Comparison of ENCODE assay signal across 26 cellular contexts in genomic region chr16:88972349-88972748, GRCh38. TPM values are rescaled to one million over a fixed set of nuclear protein-coding genes. Genes with fewer than 3 reads are reported as not detected.
DNase-seq lines count a peak whose midpoint lies in the region; ATAC-seq, FAIRE-seq and TF ChIP-seq lines count a peak whose summit lies in the region.
"Had no signal": no experiment of that assay in that cellular context is flagged by ENCODE, and none has a peak within 500 bp of the region (broad histone marks: within the 10 kb centered on the region; RNA-seq: fewer than 3 reads in every experiment).

No MANE protein-coding gene starts in this region.

- in situ Hi-C loops in HepG2 (cut with HindIII; ENCODE audit: extremely low pct_ligation_motif_present, low pct_unique_long_range_greater_than_20kb), result no loop called here

- H3K4me1 ChIP-seq in HepG2 (ENCODE audit: insufficient read depth, low read length) (no peaks in the 10 kb centered on the region), right lobe of liver (no peaks in the 10 kb centered on the region), OCI-LY1 (ENCODE audit: insufficient read depth, low read length, severe bottlenecking) (peaks cover 100% of the 10 kb centered on the region), H1 (replicated peaks in 1 of 4; ENCODE audit: control insufficient read depth in 3 of 4, insufficient read depth in 4 of 4, low read length in 3 of 4) (peaks cover 0 to 6% (median 3%) of the 10 kb centered on the region in 4 experiments; a peak in 2 of 7 replicates)
- H3K4me1 ChIP-seq: A549 had no signal

- H3K9me3 Mint-ChIP-seq in stimulated activated naive B cell treated with anti-CD40 and anti-IgM and Interleukin-4, amounts not matched to agents 10 μg/mL and 1 μg/mL and 100 μg/mL, for 72 hours, result no peaks in the 10 kb centered on the region
- H3K9me3 Mint-ChIP-seq in chondrocyte (ENCODE audit: low read depth), result no peaks in the 10 kb centered on the region
- H3K9me3 Mint-ChIP-seq: activated naive CD8-positive, alpha-beta T cell treated with anti-CD3 and anti-CD28 coated beads for 36 hours; mesothelial cell of epicardium; type B pancreatic cell had no signal

- H2BK12ac ChIP-seq in H1 (ENCODE audit: low read depth, low read length), result no peak overlapping the region

- DNase-seq in HepG2 (ENCODE audit: low spot score), result no peak
- no peak for DNase-seq in right lobe of liver
- no peak for DNase-seq in H1 (ENCODE audit: low read depth in 1 of 2, low spot score in 2 of 2)
- DNase-seq in stimulated activated naive B cell treated with anti-CD40 and anti-IgM and Interleukin-4, amounts not matched to agents 10 μg/mL and 1 μg/mL and 100 μg/mL, for 72 hours, result no peak
- DNase-seq in chondrocyte (ENCODE audit: low spot score), result no peak
- DNase-seq in mesenteric fat pad (ENCODE audit: low spot score), result no peak
- DNase-seq: activated CD4-positive, alpha-beta T cell treated with anti-CD3 and anti-CD28 coated beads for 48 hours; activated CD8-positive, alpha-beta memory T cell treated with anti-CD3 and anti-CD28 coated beads for 24 hours; activated effector memory CD4-positive, alpha-beta T cell treated with anti-CD3 and anti-CD28 coated beads, Interleukin-2, amount 50 U/mL, for 16 hours; activated naive CD8-positive, alpha-beta T cell treated with anti-CD3 and anti-CD28 coated beads for 36 hours; GDM1; naive thymus-derived CD4-positive, alpha-beta T cell; NCI-H1092 treated with DMSO at 0.1 percent for 48 hours; NCI-H1930; NCI-H526 treated with DMSO at 0.1 percent for 48 hours; stimulated activated CD4-positive, alpha-beta T cell treated with anti-CD3 and anti-CD28 coated beads, Interleukin-2, amount 100 ng/mL, for 24 hours had no signal

- H3F3A ChIP-seq in OCI-LY1 (ENCODE audit: insufficient read depth, low read length), result no peaks in the 10 kb centered on the region

- no peak overlapping the region for H3K4ac ChIP-seq in H1 (replicated peaks; ENCODE audit: insufficient read length, low read depth, low read length)

- H3K18ac ChIP-seq in H1 (ENCODE audit: extremely low read depth, low read length), result no peak overlapping the region

- H3K23me2 ChIP-seq in H1 (ENCODE audit: low read depth, low read length), result no peaks in the 10 kb centered on the region; the same call in 1 of the 2 replicates

- H3K9me3 ChIP-seq in HepG2 (ENCODE audit: low read length) (no peaks in the 10 kb centered on the region), right lobe of liver (no peaks in the 10 kb centered on the region), OCI-LY1 (ENCODE audit: low read length) (no peaks in the 10 kb centered on the region), H1 (ENCODE audit: insufficient read depth in 2 of 2, low read depth in 1 of 2, low read length in 1 of 2) (no peaks in the 10 kb centered on the region)
- H3K9me3 ChIP-seq: A549, gastroesophageal sphincter, left lung had no signal

- H3K36me3 Mint-ChIP-seq in stimulated activated naive B cell treated with anti-CD40 and anti-IgM and Interleukin-4, amounts not matched to agents 10 μg/mL and 1 μg/mL and 100 μg/mL, for 72 hours, result peaks cover 40 to 56% of the 10 kb centered on the region in 2 donors
- no peaks in the 10 kb centered on the region for H3K36me3 Mint-ChIP-seq in chondrocyte (ENCODE audit: low read depth)
- H3K36me3 Mint-ChIP-seq: activated naive CD8-positive, alpha-beta T cell treated with anti-CD3 and anti-CD28 coated beads for 36 hours; mesothelial cell of epicardium; naive thymus-derived CD4-positive, alpha-beta T cell; type B pancreatic cell had no signal

- no peak overlapping the region for H3K4me3 ChIP-seq in HepG2 (replicated peaks in 1 of 3; ENCODE audit: insufficient read depth in 1 of 3, low read depth in 2 of 3, low read length in 3 of 3)
- no peak overlapping the region for H3K4me3 ChIP-seq in right lobe of liver
- H3K4me3 ChIP-seq in OCI-LY1 (ENCODE audit: low read depth, low read length, poor library complexity, severe bottlenecking), result peak overlapping the region; percentile 65
- H3K4me3 ChIP-seq in H1 (ENCODE audit: extremely low read depth in 1 of 4, insufficient read depth in 2 of 4, low read depth in 3 of 4, low read length in 4 of 4), result no peak overlapping the region
- H3K4me3 ChIP-seq: A549, gastroesophageal sphincter, left lung, smooth muscle cell had no signal

- H2BK20ac ChIP-seq in H1 (ENCODE audit: low read length), result no peak overlapping the region

- TF ChIP-seq POLR2A in HepG2 (IDR thresholded peaks at IDR 0.05; ENCODE audit: insufficient read depth in 1 of 2, low read depth in 2 of 2, low read length in 2 of 2), result no peak
- TF ChIP-seq POLR2A in right lobe of liver (IDR thresholded peaks at IDR 0.05), result no peak
- no peak for TF ChIP-seq POLR2A in H1 (IDR thresholded peaks at IDR 0.05; ENCODE audit: control extremely low read depth in 1 of 2, low read depth in 2 of 2, low read length in 2 of 2)

- H3K4me2 ChIP-seq in HepG2 (ENCODE audit: low read depth, low read length), result no peak overlapping the region
- peak overlapping the region; percentile 73 for H3K4me2 ChIP-seq in OCI-LY1 (ENCODE audit: low read length)
- H3K4me2 ChIP-seq in H1 (ENCODE audit: insufficient read depth in 1 of 2, low read depth in 2 of 2, low read length in 2 of 2), result no peak overlapping the region
- H3K4me2 ChIP-seq: A549, smooth muscle cell had no signal

- FAIRE-seq in HepG2 (lab: Jason Lieb, UNC), result no peak
- FAIRE-seq in H1 (lab: Jason Lieb, UNC), result no peak
- FAIRE-seq: A549 had no signal

- H4K8ac ChIP-seq in H1 (ENCODE audit: extremely low read depth, insufficient read depth, low read length), result 0 out of 2 replicates have a peak overlapping the region, but pooled peaks have one; percentile 3

- H2AK5ac ChIP-seq in H1 (ENCODE audit: low read depth, low read length), result no peak overlapping the region

- no peaks in the 10 kb centered on the region for H3K79me1 ChIP-seq in H1 (ENCODE audit: low read depth, low read length)

- TF ChIP-seq CTCF in HepG2 (CRISPR knock-in tag; IDR thresholded peaks at IDR 0.05) (no peak), right lobe of liver (IDR thresholded peaks at IDR 0.05) (no peak), OCI-LY1 (IDR thresholded peaks at IDR 0.05; ENCODE audit: low read length) (no peak), H1 (IDR thresholded peaks at IDR 0.05; ENCODE audit: control extremely low read depth in 1 of 3, insufficient read depth in 1 of 3, low read depth in 1 of 3, low read length in 3 of 3) (no peak), chondrocyte (IDR thresholded peaks at IDR 0.05) (no peak)

- 16% methylated on average over 6 of the region's 6 CpGs for WGBS in HepG2 (ENCODE audit: low lambda C conversion rate)
- 23% methylated on average over 5 of the region's 6 CpGs for WGBS in right lobe of liver (ENCODE audit: insufficient coverage, low coverage, low lambda C conversion rate, missing lambda C conversion rate)
- 93% methylated on average over 6 of the region's 6 CpGs; no CpG with 5 or more reads in 1 of the 2 experiments for WGBS in H1 (ENCODE audit: extremely low coverage in 1 of 2, insufficient coverage in 1 of 2, insufficient read length in 1 of 2, insufficient replicate concordance in 2 of 2, low coverage in 1 of 2, low lambda C conversion rate in 2 of 2, missing lambda C conversion rate in 1 of 2), 2 experiments

- no TSS peak for BruUV-seq in HepG2 (replicated peaks; lab: Mats Ljungman, UMichigan)

- H2AFZ ChIP-seq in HepG2 (ENCODE audit: low read length) (no peak overlapping the region), OCI-LY1 (ENCODE audit: low read length) (no peak overlapping the region), H1 (ENCODE audit: low read length) (no peak overlapping the region)

- H3K9me2 ChIP-seq in OCI-LY1 (ENCODE audit: low read depth, low read length), result no peaks in the 10 kb centered on the region

- no peak overlapping the region for H2BK5ac ChIP-seq in H1 (ENCODE audit: low read depth, low read length)

- TF ChIP-seq RAD21 in HepG2 (CRISPR knock-in tag; IDR thresholded peaks at IDR 0.05) (no peak), H1 (IDR thresholded peaks at IDR 0.05 in 1 of 2, conservative IDR thresholded peaks at IDR 0.05 in 1 of 2; ENCODE audit: low read depth in 2 of 2, low read length in 2 of 2) (no peak)

- H2BK15ac ChIP-seq in H1 (ENCODE audit: low read length), result no peak overlapping the region; the same call in 1 of the 2 replicates

- no peaks in the 10 kb centered on the region for H3K79me2 ChIP-seq in HepG2 (ENCODE audit: insufficient read depth, low read length)
- no peaks in the 10 kb centered on the region for H3K79me2 ChIP-seq in OCI-LY1 (ENCODE audit: insufficient read depth, low read length)
- no peaks in the 10 kb centered on the region for H3K79me2 ChIP-seq in H1 (ENCODE audit: control insufficient read depth in 1 of 2, insufficient read depth in 2 of 2, low read length in 2 of 2)

- no peak overlapping the region for H2BK120ac ChIP-seq in H1 (replicated peaks; ENCODE audit: low read depth, low read length)

- H3K56ac ChIP-seq in H1 (replicated peaks; ENCODE audit: insufficient read length, low read depth, low read length), result no peak overlapping the region

- TF ChIP-seq EP300 in HepG2 (IDR thresholded peaks at IDR 0.05; ENCODE audit: low read depth in 2 of 2, low read length in 2 of 2) (no peak), HepG2 (CRISPR knock-in tag; IDR thresholded peaks at IDR 0.05; ENCODE audit: borderline replicate concordance) (no peak), H1 (IDR thresholded peaks at IDR 0.05; ENCODE audit: borderline replicate concordance in 1 of 2, low read depth in 2 of 2, low read length in 2 of 2) (no peak)

- no peak overlapping the region for H3K9ac ChIP-seq in HepG2 (ENCODE audit: insufficient read depth, low read depth, low read length)
- H3K9ac ChIP-seq in OCI-LY1 (ENCODE audit: low read length), result peak overlapping the region; percentile 86
- no peak overlapping the region for H3K9ac ChIP-seq in H1 (replicated peaks in 1 of 4; ENCODE audit: extremely low read depth in 1 of 4, low read depth in 3 of 4, low read length in 3 of 4)

- H3K23ac ChIP-seq in H1 (ENCODE audit: insufficient read length), result no peak overlapping the region

- no peak overlapping the region for H3K14ac ChIP-seq in H1 (ENCODE audit: insufficient read length)

- no peak overlapping the region for H3K27ac ChIP-seq in HepG2 (ENCODE audit: extremely low read length, insufficient read depth, low read length)
- no peak overlapping the region for H3K27ac ChIP-seq in right lobe of liver
- H3K27ac ChIP-seq in OCI-LY1 (ENCODE audit: low read depth, low read length, poor library complexity, severe bottlenecking), result peak overlapping the region; percentile 100
- H3K27ac ChIP-seq in H1 (ENCODE audit: low read depth, low read length), result no peak overlapping the region
- H3K27ac ChIP-seq: A549, gastroesophageal sphincter had no signal

- H3K4me1 Mint-ChIP-seq in stimulated activated naive B cell treated with anti-CD40 and anti-IgM and Interleukin-4, amounts not matched to agents 10 μg/mL and 1 μg/mL and 100 μg/mL, for 72 hours, result peaks cover 71 to 95% of the 10 kb centered on the region in 2 donors
- no peaks in the 10 kb centered on the region for H3K4me1 Mint-ChIP-seq in chondrocyte (ENCODE audit: low read depth)
- H3K4me1 Mint-ChIP-seq: mesothelial cell of epicardium had no signal

- H4K91ac ChIP-seq in H1 (replicated peaks; ENCODE audit: insufficient read length, low read length), result no peak overlapping the region

- H3K27ac Mint-ChIP-seq in stimulated activated naive B cell treated with anti-CD40 and anti-IgM and Interleukin-4, amounts not matched to agents 10 μg/mL and 1 μg/mL and 100 μg/mL, for 72 hours, result peak overlapping the region; percentile 82
- H3K27ac Mint-ChIP-seq in chondrocyte (ENCODE audit: unreplicated experiment), result no peak overlapping the region
- H3K27ac Mint-ChIP-seq: activated naive CD8-positive, alpha-beta T cell treated with anti-CD3 and anti-CD28 coated beads for 36 hours; mesothelial cell of epicardium; naive thymus-derived CD4-positive, alpha-beta T cell; type B pancreatic cell had no signal

- intact Hi-C loops in HepG2 (cut with micrococcal nuclease; ENCODE audit: unreplicated experiment) (no loop called here), right lobe of liver (cut with DNase I) (no loop called here)

- no peak overlapping the region for H4K5ac ChIP-seq in H1 (ENCODE audit: insufficient read length, low read depth, low read length)

- H3K27me3 Mint-ChIP-seq in stimulated activated naive B cell treated with anti-CD40 and anti-IgM and Interleukin-4, amounts not matched to agents 10 μg/mL and 1 μg/mL and 100 μg/mL, for 72 hours, result no peaks in the 10 kb centered on the region
- H3K27me3 Mint-ChIP-seq in chondrocyte (ENCODE audit: low read depth), result peaks cover 36% of the 10 kb centered on the region

- H4K20me1 ChIP-seq in HepG2 (ENCODE audit: insufficient read depth, low read length) (no peaks in the 10 kb centered on the region; the same call in 1 of the 2 replicates), OCI-LY1 (ENCODE audit: insufficient read depth, low read length) (no peaks in the 10 kb centered on the region), H1 (replicated peaks in 1 of 2; ENCODE audit: control insufficient read depth in 1 of 2, insufficient read depth in 2 of 2, low read length in 2 of 2) (no peaks in the 10 kb centered on the region)

- CTCF ChIA-PET in HepG2 (lab: Yijun Ruan, JAX; ENCODE audit: low intra/inter-chr PET ratio, low total read pairs) (no interaction called here), H1 (lab: Charles Lee; ENCODE audit: partially characterized antibody) (interaction anchor here (0.5 to 2.0 kb wide), 7 partner anchors 10 to 413 kb away, joined by 3 to 4 read pairs (median 3); no protein-coding TSS in a partner anchor)

- peaks cover 66 to 100% of the 10 kb centered on the region in 2 experiments for H3K27me3 ChIP-seq in HepG2 (ENCODE audit: control insufficient read depth in 1 of 2, insufficient read depth in 2 of 2, low read length in 2 of 2)
- H3K27me3 ChIP-seq in right lobe of liver, result no peaks in the 10 kb centered on the region
- H3K27me3 ChIP-seq in OCI-LY1 (ENCODE audit: insufficient read depth, low read length), result no peaks in the 10 kb centered on the region
- no peaks in the 10 kb centered on the region for H3K27me3 ChIP-seq in H1 (replicated peaks in 1 of 4; ENCODE audit: control insufficient read depth in 3 of 4, extremely low read depth in 1 of 4, insufficient read depth in 3 of 4, low read length in 3 of 4)

- ATAC-seq in HepG2 (0 out of 3 replicates have a peak, but pooled peaks have one; percentile 4), right lobe of liver (no peak), HG03442 (IDR thresholded peaks at IDR 0.05; ENCODE audit: unreplicated experiment) (no peak)
- ATAC-seq in stimulated activated naive B cell treated with anti-CD40 and anti-IgM and Interleukin-4, amounts not matched to agents 10 μg/mL and 1 μg/mL and 100 μg/mL, for 72 hours (replicated peaks), result no peak
- ATAC-seq: gastroesophageal sphincter had no signal

- POLR2A ChIA-PET in HepG2 (lab: Yijun Ruan, JAX), result no interaction called here
- POLR2A ChIA-PET in H1 (lab: Charles Lee; ENCODE audit: partially characterized antibody), result no interaction called here

- peak overlapping the region; percentile 68 to 71 for H3K4me3 Mint-ChIP-seq in stimulated activated naive B cell treated with anti-CD40 and anti-IgM and Interleukin-4, amounts not matched to agents 10 μg/mL and 1 μg/mL and 100 μg/mL, for 72 hours
- H3K4me3 Mint-ChIP-seq in chondrocyte (ENCODE audit: unreplicated experiment), result no peak overlapping the region
- H3K4me3 Mint-ChIP-seq: activated naive CD8-positive, alpha-beta T cell treated with anti-CD3 and anti-CD28 coated beads for 36 hours; mesothelial cell of epicardium; type B pancreatic cell had no signal

- no peaks in the 10 kb centered on the region for H3K36me3 ChIP-seq in HepG2 (replicated peaks in 1 of 2; ENCODE audit: control insufficient read depth in 1 of 2, insufficient read depth in 2 of 2, low read length in 2 of 2)
- no peaks in the 10 kb centered on the region for H3K36me3 ChIP-seq in right lobe of liver
- H3K36me3 ChIP-seq in OCI-LY1 (ENCODE audit: insufficient read depth, low read length), result no peaks in the 10 kb centered on the region
- no peaks in the 10 kb centered on the region for H3K36me3 ChIP-seq in H1 (ENCODE audit: control insufficient read depth in 2 of 4, insufficient read depth in 4 of 4, low read length in 3 of 4)
- H3K36me3 ChIP-seq: gastroesophageal sphincter, left lung had no signal

RNA-seq across cellular contexts. Expression of gene CBFA2T3, which starts 4.7 kb away (rescaled TPM):
- total RNA-seq in HepG2 (2016; rRNA removed; fragmentation: Illumina TruSeq; extraction: Trizol) (not detected in 2 replicates), right lobe of liver (1 to 10 TPM; 2.5 to 9.8 (median 4.2) TPM), chondrocyte (0.23 TPM in 1 of 3 replicates, not detected in the others), mesenteric fat pad (8.5 TPM)
- total RNA-seq in HepG2 (2016; cell fraction: cytosol; rRNA removed; fragmentation: Illumina TruSeq; extraction: Trizol; ENCODE audit: low read depth), result not detected in 2 replicates
- not detected in 2 replicates for total RNA-seq in HepG2 (2016; cell fraction: insoluble cytoplasmic fraction; rRNA removed; fragmentation: Illumina TruSeq; extraction: Trizol)
- not detected in 2 replicates for total RNA-seq in HepG2 (2016; cell fraction: membrane; rRNA removed; fragmentation: Illumina TruSeq; extraction: Trizol)
- not detected in 2 replicates for total RNA-seq in HepG2 (2016; cell fraction: nucleus; rRNA removed; fragmentation: Illumina TruSeq; extraction: Trizol)
- polyA plus RNA-seq in HepG2 (2011; rRNA removed) (0.05 and 0.09 TPM in 2 replicates), H1 (2011; rRNA removed) (0.51 and 1.5 TPM in 2 replicates)
- 0.04 TPM in 1 of 2 replicates, not detected in the other for polyA plus RNA-seq in HepG2 (2011; cell fraction: cytosol; rRNA removed)
- not detected in 2 replicates for polyA plus RNA-seq in HepG2 (2011; cell fraction: nucleus; rRNA removed)
- 0.07 TPM in 1 of 2 replicates, not detected in the other for polyA plus RNA-seq in HepG2 (2012)
- polyA plus RNA-seq in HepG2 (2016; cell fraction: cytosol; fragmentation: Illumina TruSeq; extraction: Trizol; ENCODE audit: low read depth), result not detected in 2 replicates
- not detected in 2 replicates for polyA plus RNA-seq in HepG2 (2016; cell fraction: insoluble cytoplasmic fraction; fragmentation: Illumina TruSeq; extraction: Trizol; ENCODE audit: low read depth)
- not detected in 2 replicates for polyA plus RNA-seq in HepG2 (2016; cell fraction: membrane; fragmentation: Illumina TruSeq; extraction: Trizol; ENCODE audit: low read depth)
- polyA plus RNA-seq in HepG2 (2016; cell fraction: nucleus; fragmentation: Illumina TruSeq; extraction: Trizol; ENCODE audit: insufficient read depth, low read depth), result 0.11 TPM in 1 of 2 replicates, not detected in the other
- 0.19 and 0.60 TPM in 2 replicates for polyA minus RNA-seq in HepG2 (2011; rRNA and poly(A)+ RNA removed; ENCODE audit: low replicate concordance)
- not detected in 2 replicates for polyA minus RNA-seq in HepG2 (2011; cell fraction: cytosol; rRNA and poly(A)+ RNA removed)
- polyA minus RNA-seq in HepG2 (2011; cell fraction: nucleus; rRNA and poly(A)+ RNA removed), result not detected in 2 replicates
- total RNA-seq in H1 (2021; fragmentation: NEBNext Ultra II Directional; extraction: Animal tissue kit (Norgen Biotek cat#: 25700)), result 1.3 and 2.7 TPM in 2 replicates
- polyA plus RNA-seq in H1 (2011; cell fraction: cytosol; rRNA removed), result 0.62 TPM
- polyA plus RNA-seq in H1 (2011; cell fraction: nucleus; rRNA removed), result 3.9 TPM
- polyA plus RNA-seq in H1 (2012, experiment 1 of 2), result 0.99 to 1.7 TPM (median 1.2 TPM) in 4 replicates
- 1.1 TPM for polyA plus RNA-seq in H1 (2012, experiment 2 of 2)
- polyA plus RNA-seq in H1 (2013, experiment 1 of 2), result 1.6 TPM
- 1.2 TPM for polyA plus RNA-seq in H1 (2013, experiment 2 of 2)
- 0.59 and 0.66 TPM in 2 replicates for polyA minus RNA-seq in H1 (2011; rRNA and poly(A)+ RNA removed)
- polyA minus RNA-seq in H1 (2011; cell fraction: cytosol; rRNA and poly(A)+ RNA removed), result 2.9 TPM
- 2.1 TPM for polyA minus RNA-seq in H1 (2011; cell fraction: nucleus; rRNA and poly(A)+ RNA removed)
- total RNA-seq: M059J, osteoblast, smooth muscle cell had no signal
